21 cellular contexts compared by ENCODE assay signal in the genomic region with DNA sequence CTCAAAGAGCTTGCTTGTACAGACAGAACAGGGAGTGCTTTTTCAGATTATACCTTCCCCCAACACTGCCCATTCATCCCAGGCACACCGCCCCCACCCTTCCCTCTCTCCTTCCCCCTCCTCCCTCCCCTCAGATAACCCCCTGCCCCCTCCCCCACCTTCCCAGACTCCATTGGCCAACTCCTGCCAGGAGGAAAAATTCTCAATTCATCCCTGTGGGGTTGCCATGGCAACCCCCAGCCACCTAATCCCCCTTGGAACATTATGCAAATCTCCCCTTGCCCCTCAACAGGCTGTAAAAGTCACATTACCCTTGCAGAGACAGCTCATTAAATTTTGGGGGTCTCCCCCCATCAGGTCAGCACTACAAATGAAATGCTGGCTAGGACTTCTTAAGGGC. TPM values are rescaled to one million over a fixed set of nuclear protein-coding genes. Genes with fewer than 3 reads are reported as not detected.
A peak's percentile ranks its signal among the peaks of the same experiment; 100 is the strongest.
DNase-seq lines count a peak whose midpoint lies in the region; ATAC-seq and TF ChIP-seq lines count a peak whose summit lies in the region.
"Had no signal": no experiment of that assay in that cellular context is flagged by ENCODE, and none has a peak within 500 bp of the region (broad histone marks: within the 10 kb centered on the region; RNA-seq: fewer than 3 reads in every experiment).

No MANE protein-coding gene starts in this region.

- peaks cover 57% of the 10 kb centered on the region for H3K4me1 Mint-ChIP-seq in activated naive CD8-positive, alpha-beta T cell treated with anti-CD3 and anti-CD28 coated beads for 36 hours
- H3K4me1 Mint-ChIP-seq in memory B cell, result peaks cover 53% of the 10 kb centered on the region

- no peaks in the 10 kb centered on the region for H3K9me3 Mint-ChIP-seq in activated naive CD8-positive, alpha-beta T cell treated with anti-CD3 and anti-CD28 coated beads for 36 hours
- H3K9me3 Mint-ChIP-seq in memory B cell, result no peaks in the 10 kb centered on the region
- H3K9me3 Mint-ChIP-seq: activated naive CD4-positive, alpha-beta T cell treated with anti-CD3 and anti-CD28 coated beads, Interleukin-2, amount 10 ng/mL, durations not matched to agents 7 days and 5 days; CD8-positive, alpha-beta T cell had no signal

- no peak overlapping the region for H3K4me3 ChIP-seq in HEK293 (ENCODE audit: low read depth, low read length)
- H3K4me3 ChIP-seq: A549, Peyer's patch, prostate gland had no signal

- POLR2A ChIA-PET in HEK293 (lab: Yijun Ruan, JAX), result interaction anchor here (1.1 kb wide), 1 partner anchor 16 kb away, joined by 3 read pairs; no protein-coding TSS in a partner anchor

- ATAC-seq in memory B cell (ENCODE audit: low read depth) (no peak), esophagus mucosa (no peak)
- ATAC-seq: A549, HCT116, left lobe of liver, SK-N-SH treated with all-trans-retinoic acid at 6 μM for 48 hours had no signal

- no peak overlapping the region for H3K4me3 Mint-ChIP-seq in activated naive CD8-positive, alpha-beta T cell treated with anti-CD3 and anti-CD28 coated beads for 36 hours
- H3K4me3 Mint-ChIP-seq in memory B cell, result no peak overlapping the region
- H3K4me3 Mint-ChIP-seq: activated naive CD4-positive, alpha-beta T cell treated with anti-CD3 and anti-CD28 coated beads, Interleukin-2, amount 10 ng/mL, durations not matched to agents 7 days and 5 days had no signal

- peaks cover 49% of the 10 kb centered on the region for H3K36me3 Mint-ChIP-seq in activated naive CD8-positive, alpha-beta T cell treated with anti-CD3 and anti-CD28 coated beads for 36 hours
- H3K36me3 Mint-ChIP-seq in memory B cell, result peaks cover 44% of the 10 kb centered on the region

- peaks cover 20% of the 10 kb centered on the region for H3K4me1 ChIP-seq in HEK293 (ENCODE audit: control insufficient read depth, insufficient read depth, low read length)
- H3K4me1 ChIP-seq: A549 had no signal

- H3K27me3 Mint-ChIP-seq in activated naive CD8-positive, alpha-beta T cell treated with anti-CD3 and anti-CD28 coated beads for 36 hours, result no peaks in the 10 kb centered on the region
- no peaks in the 10 kb centered on the region for H3K27me3 Mint-ChIP-seq in memory B cell
- H3K27me3 Mint-ChIP-seq: activated naive CD4-positive, alpha-beta T cell treated with anti-CD3 and anti-CD28 coated beads, Interleukin-2, amount 10 ng/mL, durations not matched to agents 7 days and 5 days had no signal

- H3K27ac ChIP-seq in HEK293 (ENCODE audit: extremely low read depth, low read depth, low read length), result no peak overlapping the region
- H3K27ac ChIP-seq: A549, Peyer's patch, prostate gland had no signal

- peaks cover 71 to 98% of the 10 kb centered on the region in 2 experiments for H3K36me3 ChIP-seq in HEK293 (ENCODE audit: control insufficient read depth in 2 of 2, insufficient read depth in 1 of 2, low read length in 2 of 2)

- peak overlapping the region; percentile 50 for H3K27ac Mint-ChIP-seq in activated naive CD8-positive, alpha-beta T cell treated with anti-CD3 and anti-CD28 coated beads for 36 hours
- peak overlapping the region; percentile 73 for H3K27ac Mint-ChIP-seq in memory B cell
- H3K27ac Mint-ChIP-seq: activated naive CD4-positive, alpha-beta T cell treated with anti-CD3 and anti-CD28 coated beads, Interleukin-2, amount 10 ng/mL, durations not matched to agents 7 days and 5 days had no signal

- CTCF ChIA-PET in HEK293 (lab: Yijun Ruan, JAX), result interaction anchor here (0.7 kb wide), 1 partner anchor 103 kb away, joined by 3 read pairs; no protein-coding TSS in a partner anchor

- no peaks in the 10 kb centered on the region for H3K9me3 ChIP-seq in HEK293 (ENCODE audit: control insufficient read depth, insufficient read depth, low read depth, low read length)
- H3K9me3 ChIP-seq: A549, Peyer's patch, prostate gland had no signal

- peak; percentile 3 for DNase-seq in NCI-H748 (lab: John Stamatoyannopoulos, UW; ENCODE audit: unreplicated experiment)
- no peak for DNase-seq in NCI-H748 treated with DMSO at 0.1 percent for 48 hours (lab: John Stamatoyannopoulos, UW)
- no peak for DNase-seq in activated naive CD8-positive, alpha-beta T cell treated with anti-CD3 and anti-CD28 coated beads for 36 hours
- DNase-seq in memory B cell (ENCODE audit: low spot score in 2 of 2), result no peak
- DNase-seq in NCI-H510A treated with DMSO at 0.1 percent for 48 hours (lab: John Stamatoyannopoulos, UW), result no peak
- DNase-seq in DMS 273 (lab: John Stamatoyannopoulos, UW; ENCODE audit: unreplicated experiment), result no peak
- DNase-seq: activated naive CD4-positive, alpha-beta T cell treated with anti-CD3 and anti-CD28 coated beads, Interleukin-2, amount 10 ng/mL, durations not matched to agents 7 days and 5 days; CD8-positive, alpha-beta T cell; effector memory CD4-positive, alpha-beta T cell; hippocampal formation; IMR-90; NCI-H1092; NCI-H226; Peyer's patch had no signal

- TF ChIP-seq CTCF in HEK293 (tag by site-specific recombination; IDR thresholded peaks at IDR 0.05), result no peak

TF ChIP-seq in HEK293, 187 proteins besides CTCF, POLR2A, EP300 and RAD21:
- TF ChIP-seq ZNF747 (tag by site-specific recombination; IDR thresholded peaks at IDR 0.05) (no peak), ZSCAN16 (tag by site-specific recombination; IDR thresholded peaks at IDR 0.05) (no peak)
- TF ChIP-seq, protein P1, sequence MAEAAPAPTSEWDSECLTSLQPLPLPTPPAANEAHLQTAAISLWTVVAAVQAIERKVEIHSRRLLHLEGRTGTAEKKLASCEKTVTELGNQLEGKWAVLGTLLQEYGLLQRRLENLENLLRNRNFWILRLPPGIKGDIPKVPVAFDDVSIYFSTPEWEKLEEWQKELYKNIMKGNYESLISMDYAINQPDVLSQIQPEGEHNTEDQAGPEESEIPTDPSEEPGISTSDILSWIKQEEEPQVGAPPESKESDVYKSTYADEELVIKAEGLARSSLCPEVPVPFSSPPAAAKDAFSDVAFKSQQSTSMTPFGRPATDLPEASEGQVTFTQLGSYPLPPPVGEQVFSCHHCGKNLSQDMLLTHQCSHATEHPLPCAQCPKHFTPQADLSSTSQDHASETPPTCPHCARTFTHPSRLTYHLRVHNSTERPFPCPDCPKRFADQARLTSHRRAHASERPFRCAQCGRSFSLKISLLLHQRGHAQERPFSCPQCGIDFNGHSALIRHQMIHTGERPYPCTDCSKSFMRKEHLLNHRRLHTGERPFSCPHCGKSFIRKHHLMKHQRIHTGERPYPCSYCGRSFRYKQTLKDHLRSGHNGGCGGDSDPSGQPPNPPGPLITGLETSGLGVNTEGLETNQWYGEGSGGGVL (tag by site-specific recombination; IDR thresholded peaks at IDR 0.05), result peak; percentile 37; the same call in 1 of the 2 replicates
TF ChIP-seq in HEK293: peak in this region for 1.

RNA-seq across cellular contexts. Expression of a gene that starts 14.3 kb away (rescaled TPM):
- total RNA-seq in activated naive CD8-positive, alpha-beta T cell treated with anti-CD3 and anti-CD28 coated beads for 36 hours, result 10 to 100 TPM; 70.8 to 71.6 TPM
- total RNA-seq in esophagus mucosa, result 46.3 TPM
